1 cellular context compared by ENCODE assay signal in genomic region chr16:56606688-56607618, GRCh38.
TF ChIP-seq lines count a peak whose summit lies in the region.

No MANE protein-coding gene starts in this region.

TF ChIP-seq in HepG2, 621 proteins besides CTCF, POLR2A, EP300 and RAD21 (continued from another document and continues in another):
- peak; percentile 72; the same call in 1 of the 2 replicates for TF ChIP-seq ZNF850 (CRISPR knock-in tag; conservative IDR thresholded peaks at IDR 0.05)
- no peak for TF ChIP-seq ZNF496 (CRISPR knock-in tag; IDR thresholded peaks at IDR 0.05; ENCODE audit: insufficient replicate concordance)
- TF ChIP-seq REXO4 (CRISPR knock-in tag; IDR thresholded peaks at IDR 0.05; ENCODE audit: borderline replicate concordance), result peak; percentile 86; the same call in 1 of the 2 replicates
- TF ChIP-seq ZMYM2 (CRISPR knock-in tag; IDR thresholded peaks at IDR 0.05), result peak; percentile 51; the same call in 1 of the 2 replicates
- no peak for TF ChIP-seq NBN (conservative IDR thresholded peaks at IDR 0.05)
- no peak for TF ChIP-seq MATR3 (CRISPR knock-in tag; IDR thresholded peaks at IDR 0.05)
- TF ChIP-seq ZNF367 (CRISPR knock-in tag; IDR thresholded peaks at IDR 0.05; ENCODE audit: borderline replicate concordance), result no peak
- TF ChIP-seq ZSCAN29 (CRISPR knock-in tag; conservative IDR thresholded peaks at IDR 0.05), result peak; percentile 51
- peak; percentile 89 for TF ChIP-seq SMYD3 (CRISPR knock-in tag; IDR thresholded peaks at IDR 0.05)
- TF ChIP-seq TIGD3 (CRISPR knock-in tag; IDR thresholded peaks at IDR 0.05; ENCODE audit: borderline replicate concordance), result no peak
- peak; percentile 48; the same call in 1 of the 2 replicates for TF ChIP-seq ZNF543 (CRISPR knock-in tag; IDR thresholded peaks at IDR 0.05)
- no peak for TF ChIP-seq CAMTA2 (CRISPR knock-in tag; IDR thresholded peaks at IDR 0.05; ENCODE audit: borderline replicate concordance)
- TF ChIP-seq, protein P1, sequence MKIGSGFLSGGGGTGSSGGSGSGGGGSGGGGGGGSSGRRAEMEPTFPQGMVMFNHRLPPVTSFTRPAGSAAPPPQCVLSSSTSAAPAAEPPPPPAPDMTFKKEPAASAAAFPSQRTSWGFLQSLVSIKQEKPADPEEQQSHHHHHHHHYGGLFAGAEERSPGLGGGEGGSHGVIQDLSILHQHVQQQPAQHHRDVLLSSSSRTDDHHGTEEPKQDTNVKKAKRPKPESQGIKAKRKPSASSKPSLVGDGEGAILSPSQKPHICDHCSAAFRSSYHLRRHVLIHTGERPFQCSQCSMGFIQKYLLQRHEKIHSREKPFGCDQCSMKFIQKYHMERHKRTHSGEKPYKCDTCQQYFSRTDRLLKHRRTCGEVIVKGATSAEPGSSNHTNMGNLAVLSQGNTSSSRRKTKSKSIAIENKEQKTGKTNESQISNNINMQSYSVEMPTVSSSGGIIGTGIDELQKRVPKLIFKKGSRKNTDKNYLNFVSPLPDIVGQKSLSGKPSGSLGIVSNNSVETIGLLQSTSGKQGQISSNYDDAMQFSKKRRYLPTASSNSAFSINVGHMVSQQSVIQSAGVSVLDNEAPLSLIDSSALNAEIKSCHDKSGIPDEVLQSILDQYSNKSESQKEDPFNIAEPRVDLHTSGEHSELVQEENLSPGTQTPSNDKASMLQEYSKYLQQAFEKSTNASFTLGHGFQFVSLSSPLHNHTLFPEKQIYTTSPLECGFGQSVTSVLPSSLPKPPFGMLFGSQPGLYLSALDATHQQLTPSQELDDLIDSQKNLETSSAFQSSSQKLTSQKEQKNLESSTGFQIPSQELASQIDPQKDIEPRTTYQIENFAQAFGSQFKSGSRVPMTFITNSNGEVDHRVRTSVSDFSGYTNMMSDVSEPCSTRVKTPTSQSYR (CRISPR knock-in tag; IDR thresholded peaks at IDR 0.05; ENCODE audit: borderline replicate concordance), result peak; percentile 87; the same call in 1 of the 2 replicates
- TF ChIP-seq LCORL (IDR thresholded peaks at IDR 0.05), result no peak
- peak; percentile 75 for TF ChIP-seq LCORL (CRISPR knock-in tag; IDR thresholded peaks at IDR 0.05)
- TF ChIP-seq ZNF709 (CRISPR knock-in tag; IDR thresholded peaks at IDR 0.05), result peak; percentile 29; the same call in 1 of the 2 replicates
- TF ChIP-seq ZNF326 (CRISPR knock-in tag; IDR thresholded peaks at IDR 0.05; ENCODE audit: borderline replicate concordance), result no peak
- TF ChIP-seq SIX1 (CRISPR knock-in tag; IDR thresholded peaks at IDR 0.05; ENCODE audit: borderline replicate concordance), result no peak; the same call in 1 of the 2 replicates
- TF ChIP-seq TEAD3 (CRISPR knock-in tag; optimal IDR thresholded peaks at IDR 0.05; ENCODE audit: borderline replicate concordance), result peak; percentile 81
- peak; percentile 88 for TF ChIP-seq TARDBP (CRISPR knock-in tag; IDR thresholded peaks at IDR 0.05)
- TF ChIP-seq HDAC1 (CRISPR knock-in tag; IDR thresholded peaks at IDR 0.05), result peak; percentile 87
- TF ChIP-seq ARHGAP35 (CRISPR knock-in tag; IDR thresholded peaks at IDR 0.05; ENCODE audit: borderline replicate concordance), result no peak
- TF ChIP-seq, protein P2, sequence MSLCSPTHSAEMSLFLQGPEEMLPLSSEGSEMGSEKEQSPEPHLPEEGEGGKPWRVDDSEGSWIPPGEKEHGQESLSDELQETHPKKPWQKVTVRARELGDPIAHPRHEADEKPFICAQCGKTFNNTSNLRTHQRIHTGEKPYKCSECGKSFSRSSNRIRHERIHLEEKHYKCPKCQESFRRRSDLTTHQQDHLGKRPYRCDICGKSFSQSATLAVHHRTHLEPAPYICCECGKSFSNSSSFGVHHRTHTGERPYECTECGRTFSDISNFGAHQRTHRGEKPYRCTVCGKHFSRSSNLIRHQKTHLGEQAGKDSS (CRISPR knock-in tag; IDR thresholded peaks at IDR 0.05; ENCODE audit: borderline replicate concordance, low read depth), result peak; percentile 57
- TF ChIP-seq ZNF639 (CRISPR knock-in tag; conservative IDR thresholded peaks at IDR 0.05), result peak; percentile 22; the same call in 1 of the 2 replicates
- no peak for TF ChIP-seq ZEB1 (IDR thresholded peaks at IDR 0.05; ENCODE audit: insufficient replicate concordance, low read depth)
- TF ChIP-seq PLRG1 (conservative IDR thresholded peaks at IDR 0.05), result no peak
- TF ChIP-seq ZZZ3 (CRISPR knock-in tag; IDR thresholded peaks at IDR 0.05; ENCODE audit: borderline replicate concordance), result 0 out of 2 replicates have a peak, but pooled peaks have one; percentile 72
- TF ChIP-seq, protein P3, sequence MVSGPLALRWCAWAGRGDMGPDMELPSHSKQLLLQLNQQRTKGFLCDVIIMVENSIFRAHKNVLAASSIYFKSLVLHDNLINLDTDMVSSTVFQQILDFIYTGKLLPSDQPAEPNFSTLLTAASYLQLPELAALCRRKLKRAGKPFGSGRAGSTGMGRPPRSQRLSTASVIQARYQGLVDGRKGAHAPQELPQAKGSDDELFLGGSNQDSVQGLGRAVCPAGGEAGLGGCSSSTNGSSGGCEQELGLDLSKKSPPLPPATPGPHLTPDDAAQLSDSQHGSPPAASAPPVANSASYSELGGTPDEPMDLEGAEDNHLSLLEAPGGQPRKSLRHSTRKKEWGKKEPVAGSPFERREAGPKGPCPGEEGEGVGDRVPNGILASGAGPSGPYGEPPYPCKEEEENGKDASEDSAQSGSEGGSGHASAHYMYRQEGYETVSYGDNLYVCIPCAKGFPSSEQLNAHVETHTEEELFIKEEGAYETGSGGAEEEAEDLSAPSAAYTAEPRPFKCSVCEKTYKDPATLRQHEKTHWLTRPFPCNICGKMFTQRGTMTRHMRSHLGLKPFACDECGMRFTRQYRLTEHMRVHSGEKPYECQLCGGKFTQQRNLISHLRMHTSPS (CRISPR knock-in tag; IDR thresholded peaks at IDR 0.05; ENCODE audit: low read depth), result peak; percentile 95
- TF ChIP-seq, protein P4, sequence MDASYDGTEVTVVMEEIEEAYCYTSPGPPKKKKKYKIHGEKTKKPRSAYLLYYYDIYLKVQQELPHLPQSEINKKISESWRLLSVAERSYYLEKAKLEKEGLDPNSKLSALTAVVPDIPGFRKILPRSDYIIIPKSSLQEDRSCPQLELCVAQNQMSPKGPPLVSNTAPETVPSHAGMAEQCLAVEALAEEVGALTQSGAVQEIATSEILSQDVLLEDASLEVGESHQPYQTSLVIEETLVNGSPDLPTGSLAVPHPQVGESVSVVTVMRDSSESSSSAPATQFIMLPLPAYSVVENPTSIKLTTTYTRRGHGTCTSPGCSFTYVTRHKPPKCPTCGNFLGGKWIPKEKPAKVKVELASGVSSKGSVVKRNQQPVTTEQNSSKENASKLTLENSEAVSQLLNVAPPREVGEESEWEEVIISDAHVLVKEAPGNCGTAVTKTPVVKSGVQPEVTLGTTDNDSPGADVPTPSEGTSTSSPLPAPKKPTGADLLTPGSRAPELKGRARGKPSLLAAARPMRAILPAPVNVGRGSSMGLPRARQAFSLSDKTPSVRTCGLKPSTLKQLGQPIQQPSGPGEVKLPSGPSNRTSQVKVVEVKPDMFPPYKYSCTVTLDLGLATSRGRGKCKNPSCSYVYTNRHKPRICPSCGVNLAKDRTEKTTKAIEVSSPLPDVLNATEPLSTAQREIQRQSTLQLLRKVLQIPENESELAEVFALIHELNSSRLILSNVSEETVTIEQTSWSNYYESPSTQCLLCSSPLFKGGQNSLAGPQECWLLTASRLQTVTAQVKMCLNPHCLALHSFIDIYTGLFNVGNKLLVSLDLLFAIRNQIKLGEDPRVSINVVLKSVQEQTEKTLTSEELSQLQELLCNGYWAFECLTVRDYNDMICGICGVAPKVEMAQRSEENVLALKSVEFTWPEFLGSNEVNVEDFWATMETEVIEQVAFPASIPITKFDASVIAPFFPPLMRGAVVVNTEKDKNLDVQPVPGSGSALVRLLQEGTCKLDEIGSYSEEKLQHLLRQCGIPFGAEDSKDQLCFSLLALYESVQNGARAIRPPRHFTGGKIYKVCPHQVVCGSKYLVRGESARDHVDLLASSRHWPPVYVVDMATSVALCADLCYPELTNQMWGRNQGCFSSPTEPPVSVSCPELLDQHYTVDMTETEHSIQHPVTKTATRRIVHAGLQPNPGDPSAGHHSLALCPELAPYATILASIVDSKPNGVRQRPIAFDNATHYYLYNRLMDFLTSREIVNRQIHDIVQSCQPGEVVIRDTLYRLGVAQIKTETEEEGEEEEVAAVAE (CRISPR knock-in tag; IDR thresholded peaks at IDR 0.05; ENCODE audit: borderline replicate concordance), result 0 out of 2 replicates have a peak, but pooled peaks have one; percentile 54
- peak; percentile 73; the same call in 1 of the 2 replicates for TF ChIP-seq PHF8 (CRISPR knock-in tag; IDR thresholded peaks at IDR 0.05)
- TF ChIP-seq HNRNPUL1 (IDR thresholded peaks at IDR 0.05; ENCODE audit: low read depth, low read length), result no peak
- TF ChIP-seq, protein P5, sequence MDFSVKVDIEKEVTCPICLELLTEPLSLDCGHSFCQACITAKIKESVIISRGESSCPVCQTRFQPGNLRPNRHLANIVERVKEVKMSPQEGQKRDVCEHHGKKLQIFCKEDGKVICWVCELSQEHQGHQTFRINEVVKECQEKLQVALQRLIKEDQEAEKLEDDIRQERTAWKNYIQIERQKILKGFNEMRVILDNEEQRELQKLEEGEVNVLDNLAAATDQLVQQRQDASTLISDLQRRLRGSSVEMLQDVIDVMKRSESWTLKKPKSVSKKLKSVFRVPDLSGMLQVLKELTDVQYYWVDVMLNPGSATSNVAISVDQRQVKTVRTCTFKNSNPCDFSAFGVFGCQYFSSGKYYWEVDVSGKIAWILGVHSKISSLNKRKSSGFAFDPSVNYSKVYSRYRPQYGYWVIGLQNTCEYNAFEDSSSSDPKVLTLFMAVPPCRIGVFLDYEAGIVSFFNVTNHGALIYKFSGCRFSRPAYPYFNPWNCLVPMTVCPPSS (IDR thresholded peaks at IDR 0.05), result no peak
- no peak; the same call in 1 of the 2 replicates for TF ChIP-seq ZNF552 (CRISPR knock-in tag; IDR thresholded peaks at IDR 0.05; ENCODE audit: borderline replicate concordance)
- TF ChIP-seq, protein P6, sequence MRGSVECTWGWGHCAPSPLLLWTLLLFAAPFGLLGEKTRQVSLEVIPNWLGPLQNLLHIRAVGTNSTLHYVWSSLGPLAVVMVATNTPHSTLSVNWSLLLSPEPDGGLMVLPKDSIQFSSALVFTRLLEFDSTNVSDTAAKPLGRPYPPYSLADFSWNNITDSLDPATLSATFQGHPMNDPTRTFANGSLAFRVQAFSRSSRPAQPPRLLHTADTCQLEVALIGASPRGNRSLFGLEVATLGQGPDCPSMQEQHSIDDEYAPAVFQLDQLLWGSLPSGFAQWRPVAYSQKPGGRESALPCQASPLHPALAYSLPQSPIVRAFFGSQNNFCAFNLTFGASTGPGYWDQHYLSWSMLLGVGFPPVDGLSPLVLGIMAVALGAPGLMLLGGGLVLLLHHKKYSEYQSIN (CRISPR knock-in tag; IDR thresholded peaks at IDR 0.05; ENCODE audit: borderline replicate concordance), result no peak
- TF ChIP-seq GATAD1 (CRISPR knock-in tag; IDR thresholded peaks at IDR 0.05), result peak; percentile 75
- TF ChIP-seq TFE3 (CRISPR knock-in tag; IDR thresholded peaks at IDR 0.05), result peak; percentile 89; the same call in 1 of the 2 replicates
- TF ChIP-seq CEBPB (IDR thresholded peaks at IDR 0.05; ENCODE audit: borderline replicate concordance, low read depth, low read length), result peak; percentile 74; the same call in 1 of the 2 replicates
- no peak for TF ChIP-seq ZNF629 (CRISPR knock-in tag; conservative IDR thresholded peaks at IDR 0.05)
